ENCODE assay signal across 1 cellular context in genomic region chr10:91552260-91552659, GRCh38.
TF ChIP-seq lines count a peak whose summit lies in the region.

No MANE protein-coding gene starts in this region.

TF ChIP-seq in WTC11, 78 proteins besides CTCF, POLR2A, EP300 and RAD21 (continued from another document):
- TF ChIP-seq, protein P1, sequence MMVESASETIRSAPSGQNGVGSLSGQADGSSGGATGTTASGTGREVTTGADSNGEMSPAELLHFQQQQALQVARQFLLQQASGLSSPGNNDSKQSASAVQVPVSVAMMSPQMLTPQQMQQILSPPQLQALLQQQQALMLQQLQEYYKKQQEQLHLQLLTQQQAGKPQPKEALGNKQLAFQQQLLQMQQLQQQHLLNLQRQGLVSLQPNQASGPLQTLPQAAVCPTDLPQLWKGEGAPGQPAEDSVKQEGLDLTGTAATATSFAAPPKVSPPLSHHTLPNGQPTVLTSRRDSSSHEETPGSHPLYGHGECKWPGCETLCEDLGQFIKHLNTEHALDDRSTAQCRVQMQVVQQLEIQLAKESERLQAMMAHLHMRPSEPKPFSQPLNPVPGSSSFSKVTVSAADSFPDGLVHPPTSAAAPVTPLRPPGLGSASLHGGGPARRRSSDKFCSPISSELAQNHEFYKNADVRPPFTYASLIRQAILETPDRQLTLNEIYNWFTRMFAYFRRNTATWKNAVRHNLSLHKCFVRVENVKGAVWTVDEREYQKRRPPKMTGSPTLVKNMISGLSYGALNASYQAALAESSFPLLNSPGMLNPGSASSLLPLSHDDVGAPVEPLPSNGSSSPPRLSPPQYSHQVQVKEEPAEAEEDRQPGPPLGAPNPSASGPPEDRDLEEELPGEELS (CRISPR knock-in tag; IDR thresholded peaks at IDR 0.05), result no peak
- TF ChIP-seq TP53 (CRISPR knock-in tag; IDR thresholded peaks at IDR 0.05) (no peak), FOXJ3 (CRISPR knock-in tag; IDR thresholded peaks at IDR 0.05; ENCODE audit: borderline replicate concordance) (no peak), SMAD4 (CRISPR knock-in tag; IDR thresholded peaks at IDR 0.05) (no peak), IRF2 (CRISPR knock-in tag; IDR thresholded peaks at IDR 0.05; ENCODE audit: borderline replicate concordance, low read depth) (no peak), ATF1 (CRISPR knock-in tag; IDR thresholded peaks at IDR 0.05) (no peak), GTF2I (CRISPR knock-in tag; conservative IDR thresholded peaks at IDR 0.05) (no peak)
